8 cellular contexts compared by ENCODE assay signal in the genomic region with DNA sequence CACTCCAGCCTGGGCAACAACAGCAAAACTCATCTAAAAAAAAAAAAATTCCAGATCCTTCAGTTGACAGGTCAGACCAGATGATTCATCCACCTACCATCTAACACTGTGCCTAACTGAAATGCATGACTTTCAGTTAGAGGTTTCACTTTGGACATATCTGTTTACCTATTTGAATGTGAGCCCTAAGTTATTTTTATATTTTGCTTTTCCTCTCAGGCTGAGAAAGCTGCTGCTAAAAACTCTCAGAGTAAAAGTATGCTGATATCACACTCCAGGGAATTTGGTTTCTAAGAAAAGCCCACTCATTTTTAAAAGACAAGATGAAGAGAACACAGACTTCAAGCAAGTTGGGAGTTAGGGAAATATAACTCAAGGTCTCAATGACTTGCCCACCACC.
A peak's percentile ranks its signal among the peaks of the same experiment; 100 is the strongest.
DNase-seq lines count a peak whose midpoint lies in the region; ATAC-seq, FAIRE-seq and TF ChIP-seq lines count a peak whose summit lies in the region.

No MANE protein-coding gene starts in this region.

- H3K9me3 ChIP-seq in RWPE2 (ENCODE audit: severe bottlenecking) = no peaks in the 10 kb centered on the region
- H3K9me3 ChIP-seq in A673 (ENCODE audit: low read depth, low read length, poor library complexity, severe bottlenecking) = no peaks in the 10 kb centered on the region

- ATAC-seq in GM18520 (IDR thresholded peaks at IDR 0.05; ENCODE audit: unreplicated experiment) (peak; percentile 95), HG02610 (IDR thresholded peaks at IDR 0.05; ENCODE audit: unreplicated experiment) (peak; percentile 95), RWPE2 (ENCODE audit: low read depth) (peak; percentile 71)

- H3K4me1 ChIP-seq in RWPE2 (ENCODE audit: insufficient read depth, poor library complexity, severe bottlenecking) = peaks cover 15% of the 10 kb centered on the region
- H3K4me1 ChIP-seq in A673 (ENCODE audit: insufficient read depth, low read length, poor library complexity, severe bottlenecking) = no peaks in the 10 kb centered on the region

- POLR2A ChIA-PET in A673 (lab: Charles Lee; ENCODE audit: low non-redundant PET) = no interaction called here

- H3K36me3 ChIP-seq in RWPE2 (ENCODE audit: low read depth) = no peaks in the 10 kb centered on the region
- H3K36me3 ChIP-seq in A673 (ENCODE audit: insufficient read depth, low read length, poor library complexity, severe bottlenecking) = no peaks in the 10 kb centered on the region

- CTCF ChIA-PET in A673 (lab: Charles Lee) = no interaction called here

- peak; percentile 85 for FAIRE-seq in islet of Langerhans (lab: Jason Lieb, UNC)

- H3K27ac ChIP-seq in RWPE2 (ENCODE audit: poor library complexity, severe bottlenecking) = no peak overlapping the region
- H3K27ac ChIP-seq in A673 (ENCODE audit: low read depth, low read length, poor library complexity, severe bottlenecking) = no peak overlapping the region

- no TSS peak for BruUV-seq in A673 (replicated peaks; lab: Mats Ljungman, UMichigan)

- intact Hi-C loops in A673 (cut with micrococcal nuclease; ENCODE audit: unreplicated experiment) = no loop called here

- H3K4me3 ChIP-seq in RWPE2 (ENCODE audit: severe bottlenecking) (no peak overlapping the region), A673 (ENCODE audit: low read depth, low read length, poor library complexity, severe bottlenecking) (no peak overlapping the region)

- TF ChIP-seq CTCF in RWPE2 (IDR thresholded peaks at IDR 0.05; ENCODE audit: poor library complexity, severe bottlenecking) (no peak), A673 (conservative IDR thresholded peaks at IDR 0.05; ENCODE audit: low read depth, low read length) (no peak)

- H3K27me3 ChIP-seq in RWPE2 (ENCODE audit: insufficient read depth, poor library complexity, severe bottlenecking) (no peaks in the 10 kb centered on the region), A673 (replicated peaks; ENCODE audit: insufficient read depth, low read depth, low read length, poor library complexity) (no peaks in the 10 kb centered on the region)

- DNase-seq in RWPE2 (ENCODE audit: low spot score) = no peak
- DNase-seq in A673 (ENCODE audit: low spot score) = no peak
- no peak for DNase-seq in NCI-H526 treated with DMSO at 0.1 percent for 48 hours (lab: John Stamatoyannopoulos, UW)
- no peak for DNase-seq in NCI-H1105 (lab: John Stamatoyannopoulos, UW)
- no peak for DNase-seq in NCI-H345 treated with DMSO at 0.1 percent for 48 hours (lab: John Stamatoyannopoulos, UW; ENCODE audit: unreplicated experiment)
